Comparison of ENCODE assay signal across 19 cellular contexts in genomic region chr14:59107819-59108218, GRCh38.
DNase-seq lines count a peak whose midpoint lies in the region; ATAC-seq, FAIRE-seq and TF ChIP-seq lines count a peak whose summit lies in the region.
"Had no signal": no experiment of that assay in that cellular context is flagged by ENCODE, and none has a peak within 500 bp of the region (broad histone marks: within the 10 kb centered on the region; RNA-seq: fewer than 3 reads in every experiment).

No MANE protein-coding gene starts in this region.

- CTCF ChIA-PET in OCI-LY7 (lab: Charles Lee; ENCODE audit: unreplicated experiment): no interaction called here

- H3K9ac ChIP-seq in BLaER1: no peak overlapping the region

- DNase-seq in GM18507 (ENCODE audit: extremely low spot score, insufficient read length, low read depth): no peak
- DNase-seq in NCI-H1436 (lab: John Stamatoyannopoulos, UW): peak; percentile 81
- DNase-seq in OCI-LY7 (ENCODE audit: low spot score): peak; percentile 90
- DNase-seq in G401 (ENCODE audit: low spot score): no peak
- DNase-seq in HCEC 1CT: no peak
- no peak for DNase-seq in effector CD4-positive, alpha-beta T cell
- DNase-seq: activated CD4-positive, alpha-beta T cell treated with anti-CD3 and anti-CD28 coated beads, Interleukin-2, amount 50 U/mL, for 1 hour; activated naive CD8-positive, alpha-beta T cell treated with anti-CD3 and anti-CD28 coated beads, Interleukin-2, amount 10 ng/mL, durations not matched to agents 7 days and 5 days; GOT3; IMR-90; NCI-H1092; stimulated activated CD4-positive, alpha-beta T cell treated with anti-CD3 and anti-CD28 coated beads, Interleukin-2, amount 100 ng/mL, for 48 hours had no signal

- no peaks in the 10 kb centered on the region for H3K9me2 ChIP-seq in OCI-LY7 (ENCODE audit: insufficient read depth, low read length)

- in situ Hi-C loops in G401 (cut with HindIII; ENCODE audit: low sequenced_read_pairs): no loop called here

- no peaks in the 10 kb centered on the region for H3K79me2 ChIP-seq in OCI-LY7 (ENCODE audit: insufficient read depth, low read depth, low read length)

- H3K36me3 ChIP-seq in BLaER1 (no peaks in the 10 kb centered on the region), OCI-LY7 (ENCODE audit: insufficient read depth, low read length) (peaks cover 10% of the 10 kb centered on the region; the same call in 1 of the 2 replicates)
- H3K36me3 ChIP-seq: heart left ventricle had no signal

- peak overlapping the region; percentile 50 for H2AFZ ChIP-seq in OCI-LY7 (ENCODE audit: low read length)

- no peaks in the 10 kb centered on the region for H3K27me3 ChIP-seq in BLaER1

- H4K20me1 ChIP-seq in BLaER1 (no peaks in the 10 kb centered on the region), OCI-LY7 (ENCODE audit: insufficient read depth, low read length) (no peaks in the 10 kb centered on the region)

- no peak for ATAC-seq in GM18519 (IDR thresholded peaks at IDR 0.05; ENCODE audit: low FRiP score, unreplicated experiment)
- ATAC-seq: heart left ventricle, sciatic nerve had no signal

- H3K27ac ChIP-seq in BLaER1 (peak overlapping the region; percentile 52), OCI-LY7 (ENCODE audit: low read depth, low read length, poor library complexity, severe bottlenecking) (peak overlapping the region; percentile 68)
- H3K27ac ChIP-seq: heart left ventricle had no signal

- no peak overlapping the region for H3K4me3 ChIP-seq in BLaER1
- peak overlapping the region; percentile 35 for H3K4me3 ChIP-seq in OCI-LY7 (ENCODE audit: low read depth, low read length, poor library complexity, severe bottlenecking)
- H3K4me3 ChIP-seq: heart left ventricle had no signal

- intact Hi-C loops in OCI-LY7 (cut with micrococcal nuclease; ENCODE audit: unreplicated experiment): no loop called here

- H3K4me1 ChIP-seq in BLaER1 (peaks cover 18% of the 10 kb centered on the region), OCI-LY7 (ENCODE audit: insufficient read depth, low read length, poor library complexity, severe bottlenecking) (peaks cover 38% of the 10 kb centered on the region)
- H3K4me1 ChIP-seq: heart left ventricle had no signal

- TF ChIP-seq CTCF in OCI-LY7 (conservative IDR thresholded peaks at IDR 0.05; ENCODE audit: low read length): peak; percentile 27; the same call in 1 of the 2 replicates

- BruUV-seq in OCI-LY7 (replicated peaks; lab: Mats Ljungman, UMichigan): no TSS peak

- peak overlapping the region; percentile 59 for H3K4me2 ChIP-seq in BLaER1
- peak overlapping the region; percentile 53 for H3K4me2 ChIP-seq in OCI-LY7 (ENCODE audit: low read length)

- H3K9me3 ChIP-seq in BLaER1 (peaks cover 7% of the 10 kb centered on the region; the same call in 1 of the 2 replicates), OCI-LY7 (ENCODE audit: low read length) (peaks cover 7% of the 10 kb centered on the region; the same call in 1 of the 2 replicates)
- H3K9me3 ChIP-seq: heart left ventricle had no signal

- peak; percentile 35 for FAIRE-seq in GM18507 (lab: Jason Lieb, UNC)
- FAIRE-seq: bronchial epithelial cell, D721Med, keratinocyte had no signal

- POLR2A ChIA-PET in OCI-LY7 (lab: Charles Lee): interaction anchor here (0.6 to 1.3 kb wide), 6 partner anchors 11 to 641 kb away, joined by 3 to 4 read pairs (median 3); no protein-coding TSS in a partner anchor

Comparison
In these comparisons a context has a peak if more than half of its experiments do, and no peak if none do; other contexts are left out.
1. DNase-seq: peak in NCI-H1436 (single experiment) and OCI-LY7 (single experiment); none in GM18507 (single experiment), G401 (single experiment), HCEC 1CT (single experiment) and effector CD4-positive, alpha-beta T cell (single experiment).